Comparison of ENCODE assay signal across 16 cellular contexts in genomic region chr1:230824571-230825060, GRCh38. TPM values are rescaled to one million over a fixed set of nuclear protein-coding genes. Genes with fewer than 3 reads are reported as not detected.
DNase-seq lines count a peak whose midpoint lies in the region; ATAC-seq and TF ChIP-seq lines count a peak whose summit lies in the region.
"Had no signal": no experiment of that assay in that cellular context is flagged by ENCODE, and none has a peak within 500 bp of the region (broad histone marks: within the 10 kb centered on the region; RNA-seq: fewer than 3 reads in every experiment).

No MANE protein-coding gene starts in this region.

- H3K4me3 ChIP-seq in HCT116 (replicated peaks in 1 of 2; ENCODE audit: low read depth in 1 of 2, low read length in 2 of 2) (no peak overlapping the region), dorsolateral prefrontal cortex (no peak overlapping the region), neural cell (ENCODE audit: low read length) (no peak overlapping the region)

- no peak overlapping the region for H3K9ac ChIP-seq in HCT116 (ENCODE audit: low read length)
- H3K9ac ChIP-seq in neural cell (ENCODE audit: low read length), result peak overlapping the region; percentile 15

- H3K4me1 ChIP-seq in HCT116 (ENCODE audit: control insufficient read depth in 1 of 2, insufficient read depth in 2 of 2, low read length in 2 of 2), result peaks cover 23 to 24% of the 10 kb centered on the region in 2 experiments

- H2AFZ ChIP-seq in HCT116 (ENCODE audit: low read depth, low read length, poor library complexity, severe bottlenecking) (no peak overlapping the region), neural cell (ENCODE audit: low read depth, low read length) (no peak overlapping the region)

- H3K4me1 Mint-ChIP-seq in activated CD8-positive, alpha-beta T cell treated with anti-CD3 and anti-CD28 coated beads for 36 hours (ENCODE audit: low read depth), result no peaks in the 10 kb centered on the region
- H3K4me1 Mint-ChIP-seq: CD4-positive, CD25-positive, alpha-beta regulatory T cell; central memory CD8-positive, alpha-beta T cell; naive B cell; stimulated activated naive CD8-positive, alpha-beta T cell treated with anti-CD3 and anti-CD28 coated beads, Interleukin-15, amount 100 ng/mL, for 72 hours had no signal

- TF ChIP-seq CTCF in HCT116 (IDR thresholded peaks at IDR 0.05 in 2 of 3, conservative IDR thresholded peaks at IDR 0.05 in 1 of 3; ENCODE audit: borderline replicate concordance in 1 of 3, insufficient read depth in 1 of 3, low read depth in 2 of 3, low read length in 2 of 3), result no peak
- TF ChIP-seq CTCF in dorsolateral prefrontal cortex (IDR thresholded peaks at IDR 0.05 in 54 of 56, conservative IDR thresholded peaks at IDR 0.05 in 2 of 56; ENCODE audit: low read depth in 1 of 56, partially characterized antibody in 56 of 56), result no peak
- no peak for TF ChIP-seq CTCF in neural cell (IDR thresholded peaks at IDR 0.05; ENCODE audit: poor library complexity, severe bottlenecking)
- TF ChIP-seq CTCF in activated CD8-positive, alpha-beta T cell treated with anti-CD3 and anti-CD28 coated beads for 36 hours (IDR thresholded peaks at IDR 0.05), result no peak

- H3K4me3 Mint-ChIP-seq in activated CD8-positive, alpha-beta T cell treated with anti-CD3 and anti-CD28 coated beads for 36 hours, result no peak overlapping the region
- H3K4me3 Mint-ChIP-seq: activated T-cell treated with anti-CD3 and anti-CD28 coated beads, Interleukin-2, amount 50 U/mL, for 4 hours; CD4-positive, CD25-positive, alpha-beta regulatory T cell; central memory CD8-positive, alpha-beta T cell; naive B cell; stimulated activated naive CD8-positive, alpha-beta T cell treated with anti-CD3 and anti-CD28 coated beads, Interleukin-15, amount 100 ng/mL, for 72 hours had no signal

- POLR2A ChIA-PET in HCT116 (lab: Charles Lee), result no interaction called here
- POLR2A ChIA-PET in activated CD8-positive, alpha-beta T cell treated with anti-CD3 and anti-CD28 coated beads for 36 hours (lab: Charles Lee), result no interaction called here

- H3K9me2 ChIP-seq in HCT116 (ENCODE audit: insufficient read depth) (no peaks in the 10 kb centered on the region), neural cell (ENCODE audit: insufficient read depth, low read length) (no peaks in the 10 kb centered on the region)

- ATAC-seq in HCT116, result peak; percentile 61
- no peak for ATAC-seq in activated CD8-positive, alpha-beta T cell treated with anti-CD3 and anti-CD28 coated beads for 36 hours
- ATAC-seq: activated T-cell treated with anti-CD3 and anti-CD28 coated beads, Interleukin-2, amount 50 U/mL, for 4 hours; stimulated activated naive CD8-positive, alpha-beta T cell treated with anti-CD3 and anti-CD28 coated beads, Interleukin-15, amount 100 ng/mL, for 72 hours had no signal

- H3K79me2 ChIP-seq in HCT116 (ENCODE audit: insufficient read depth, low read length) (no peaks in the 10 kb centered on the region), neural cell (replicated peaks; ENCODE audit: insufficient read depth, low read length) (no peaks in the 10 kb centered on the region)

- no peaks in the 10 kb centered on the region for H3K9me3 ChIP-seq in HCT116 (ENCODE audit: control insufficient read depth in 1 of 2, insufficient read depth in 1 of 2, low read depth in 1 of 2, low read length in 2 of 2)
- H3K9me3 ChIP-seq in neural cell (ENCODE audit: low read length), result no peaks in the 10 kb centered on the region

- TF ChIP-seq POLR2A in HCT116 (IDR thresholded peaks at IDR 0.05; ENCODE audit: borderline replicate concordance, extremely low read depth, insufficient read depth, insufficient read length), result no peak

- no TSS peak for BruUV-seq in HCT116 (replicated peaks; lab: Mats Ljungman, UMichigan)

- RAD21 ChIA-PET in HCT116 (lab: Charles Lee; ENCODE audit: low non-redundant PET in 1 of 2, low total read pairs in 2 of 2, uncharacterized antibody in 2 of 2, unreplicated experiment in 2 of 2), result interaction anchor here in 1 of 2 experiments (0.6 kb wide), 1 partner anchor 64 kb away, joined by 3 read pairs; no protein-coding TSS in a partner anchor

- H3K27me3 ChIP-seq in HCT116 (ENCODE audit: insufficient read depth, low read length) (no peaks in the 10 kb centered on the region), dorsolateral prefrontal cortex (no peaks in the 10 kb centered on the region), neural cell (ENCODE audit: insufficient read depth, low read depth, low read length) (no peaks in the 10 kb centered on the region)

- CTCF ChIA-PET in HCT116 (lab: Charles Lee), result no interaction called here
- CTCF ChIA-PET in activated CD8-positive, alpha-beta T cell treated with anti-CD3 and anti-CD28 coated beads for 36 hours (lab: Charles Lee), result no interaction called here

- H3K4me2 ChIP-seq in HCT116 (ENCODE audit: low read length), result peak overlapping the region; percentile 56
- H3K4me2 ChIP-seq in neural cell (ENCODE audit: low read length), result no peak overlapping the region

- intact Hi-C loops in HCT116 (cut with micrococcal nuclease) (no loop called here), dorsolateral prefrontal cortex (cut with DNase I) (loop anchor here in 1 of 2 donors (5.0 kb wide), 1 partner anchor 33 kb away; no protein-coding TSS in a partner anchor)
- intact Hi-C loops in activated CD8-positive, alpha-beta T cell treated with anti-CD3 and anti-CD28 coated beads for 36 hours (cut with micrococcal nuclease), result no loop called here

- TF ChIP-seq EP300 in neural cell (conservative IDR thresholded peaks at IDR 0.05; ENCODE audit: poor library complexity, severe bottlenecking), result no peak

- no peak overlapping the region for H3K27ac Mint-ChIP-seq in activated CD8-positive, alpha-beta T cell treated with anti-CD3 and anti-CD28 coated beads for 36 hours
- H3K27ac Mint-ChIP-seq: CD4-positive, CD25-positive, alpha-beta regulatory T cell; stimulated activated naive CD8-positive, alpha-beta T cell treated with anti-CD3 and anti-CD28 coated beads, Interleukin-15, amount 100 ng/mL, for 72 hours had no signal

- no peaks in the 10 kb centered on the region for H4K20me1 ChIP-seq in HCT116 (ENCODE audit: insufficient read depth)
- no peaks in the 10 kb centered on the region for H4K20me1 ChIP-seq in neural cell (ENCODE audit: insufficient read depth)

- no peak for TF ChIP-seq RAD21 in HCT116 (IDR thresholded peaks at IDR 0.05; ENCODE audit: low read depth)
- no peak for TF ChIP-seq RAD21 in neural cell (conservative IDR thresholded peaks at IDR 0.05)

- H3K9me3 Mint-ChIP-seq in activated CD8-positive, alpha-beta T cell treated with anti-CD3 and anti-CD28 coated beads for 36 hours, result no peaks in the 10 kb centered on the region
- H3K9me3 Mint-ChIP-seq: activated T-cell treated with anti-CD3 and anti-CD28 coated beads, Interleukin-2, amount 50 U/mL, for 4 hours; CD4-positive, CD25-positive, alpha-beta regulatory T cell; central memory CD8-positive, alpha-beta T cell; naive B cell; stimulated activated naive CD8-positive, alpha-beta T cell treated with anti-CD3 and anti-CD28 coated beads, Interleukin-15, amount 100 ng/mL, for 72 hours had no signal

- no peaks in the 10 kb centered on the region for H3F3A ChIP-seq in neural cell (ENCODE audit: insufficient read depth, low read length, poor library complexity, severe bottlenecking)

- DNase-seq in A172 (ENCODE audit: low spot score), result peak; percentile 34
- DNase-seq in HCT116 (ENCODE audit: low read depth, low spot score), result no peak
- DNase-seq in dorsolateral prefrontal cortex, result no peak
- DNase-seq in NCI-H524 treated with DMSO at 0.1 percent for 48 hours (lab: John Stamatoyannopoulos, UW), result no peak
- DNase-seq in germinal center (ENCODE audit: low spot score), result no peak
- no peak for DNase-seq in DMS153 treated with DMSO at 0.1 percent for 48 hours (lab: John Stamatoyannopoulos, UW; ENCODE audit: unreplicated experiment)
- no peak for DNase-seq in activated CD8-positive, alpha-beta T cell treated with anti-CD3 and anti-CD28 coated beads for 36 hours
- DNase-seq: activated T-cell treated with anti-CD3 and anti-CD28 coated beads, Interleukin-2, amount 50 U/mL, for 4 hours; CD4-positive, CD25-positive, alpha-beta regulatory T cell; naive B cell; NCI-H1105 treated with DMSO at 0.1 percent for 48 hours; stimulated activated CD4-positive, alpha-beta T cell treated with anti-CD3 and anti-CD28 coated beads, Interleukin-1b, Interleukin-23, amount 100 ng/mL, for 48 hours; stimulated activated naive CD8-positive, alpha-beta T cell treated with anti-CD3 and anti-CD28 coated beads, Interleukin-15, amount 100 ng/mL, for 72 hours had no signal

- H3K36me3 ChIP-seq in HCT116 (ENCODE audit: control insufficient read depth in 1 of 2, insufficient read depth in 2 of 2, low read length in 2 of 2), result no peaks in the 10 kb centered on the region
- no peaks in the 10 kb centered on the region for H3K36me3 ChIP-seq in neural cell (ENCODE audit: insufficient read depth, low read length)

- H3K27me3 Mint-ChIP-seq in activated CD8-positive, alpha-beta T cell treated with anti-CD3 and anti-CD28 coated beads for 36 hours, result no peaks in the 10 kb centered on the region

- H3K36me3 Mint-ChIP-seq in activated CD8-positive, alpha-beta T cell treated with anti-CD3 and anti-CD28 coated beads for 36 hours (ENCODE audit: low read depth), result no peaks in the 10 kb centered on the region
- H3K36me3 Mint-ChIP-seq: CD4-positive, CD25-positive, alpha-beta regulatory T cell; naive B cell had no signal

- H3K27ac ChIP-seq in HCT116 (ENCODE audit: low read depth, low read length), result peak overlapping the region; percentile 11; the same call in 1 of the 2 replicates
- H3K27ac ChIP-seq in dorsolateral prefrontal cortex, result peak overlapping the region; percentile 65 to 98 (median 92)
- peak overlapping the region; percentile 44 for H3K27ac ChIP-seq in neural cell (ENCODE audit: low read length)
- H3K27ac ChIP-seq: VCaP had no signal

TF ChIP-seq in HCT116, 20 proteins besides CTCF, POLR2A, EP300 and RAD21 (continues in another document):
- no peak for TF ChIP-seq SP1 (IDR thresholded peaks at IDR 0.05; ENCODE audit: low read depth)
- TF ChIP-seq EZH2phosphoT487 (IDR thresholded peaks at IDR 0.05; ENCODE audit: borderline replicate concordance), result no peak
- TF ChIP-seq ELF1 (IDR thresholded peaks at IDR 0.05; ENCODE audit: borderline replicate concordance, low read depth), result no peak
- TF ChIP-seq POLR2AphosphoS5 (IDR thresholded peaks at IDR 0.05; ENCODE audit: low read depth, low read length), result no peak

TF ChIP-seq in neural cell, 6 proteins besides CTCF, POLR2A, EP300 and RAD21 (continues in another document):
- TF ChIP-seq POLR2AphosphoS5 (IDR thresholded peaks at IDR 0.05) (no peak), MXI1 (conservative IDR thresholded peaks at IDR 0.05; ENCODE audit: poor library complexity, severe bottlenecking) (no peak)

RNA-seq across cellular contexts. Expression of gene C1orf198, which starts 43.7 kb away (rescaled TPM):
- 42.9 and 43.6 TPM in 2 replicates for total RNA-seq in A172 (2014; rRNA removed; shearing (Covaris generic))
- total RNA-seq in HCT116 (2021; ENCODE audit: unreplicated experiment), result 22.9 TPM
- polyA plus RNA-seq in HCT116 (2012), result 13.4 and 15.4 TPM in 2 replicates
- total RNA-seq in dorsolateral prefrontal cortex, result 100 to 1,000 TPM in 36 of 120 experiments, 10 to 100 TPM in 84; 43.1 to 244 (median 83.2) TPM
- 16.7 and 18.9 TPM in 2 replicates for polyA plus RNA-seq in neural cell
- polyA minus RNA-seq in neural cell, result 19.0 and 22.0 TPM in 2 replicates
- 1 to 10 TPM; 6.2 to 6.9 TPM for total RNA-seq in activated CD8-positive, alpha-beta T cell treated with anti-CD3 and anti-CD28 coated beads for 36 hours

Comparison
In these comparisons a context has a peak if more than half of its experiments do, and no peak if none do; other contexts are left out.
1. H3K27ac ChIP-seq: peak in every context shown above with its lines; median percentile 92 in dorsolateral prefrontal cortex; 44 in neural cell; 11 in HCT116.